24 cellular contexts compared by ENCODE assay signal in the genomic region with DNA sequence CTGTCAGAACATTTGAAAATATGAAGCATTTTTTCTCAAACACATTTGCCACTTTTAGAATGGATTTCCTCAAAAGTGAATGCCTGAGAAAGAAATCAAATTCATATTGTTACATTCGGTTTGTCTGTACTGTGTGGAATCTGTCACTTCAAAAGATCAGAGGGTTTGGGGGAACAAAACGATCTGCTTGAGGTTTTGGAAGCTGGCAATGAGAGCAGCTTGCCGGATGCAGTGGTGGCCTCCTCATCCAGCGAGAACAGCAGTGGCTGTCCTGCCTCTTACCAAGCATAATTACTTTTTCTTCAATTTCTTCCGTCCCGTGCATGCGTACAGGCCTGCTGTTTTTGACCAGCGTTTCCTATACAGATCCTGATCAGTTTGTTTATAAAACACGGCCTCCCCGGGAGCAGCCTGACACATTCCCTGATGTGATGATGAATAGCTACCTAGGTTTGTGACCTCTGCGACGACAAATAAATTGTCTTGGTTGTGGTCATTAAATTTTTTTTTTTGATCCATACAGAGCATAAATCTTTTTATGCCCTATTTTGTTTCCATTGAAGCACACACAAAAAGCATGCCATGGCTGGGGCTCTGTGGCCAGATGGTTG. TPM values are rescaled to one million over a fixed set of nuclear protein-coding genes. Genes with fewer than 3 reads are reported as not detected.
DNase-seq lines count a peak whose midpoint lies in the region; ATAC-seq and TF ChIP-seq lines count a peak whose summit lies in the region.
"Had no signal": no experiment of that assay in that cellular context is flagged by ENCODE, and none has a peak within 500 bp of the region (broad histone marks: within the 10 kb centered on the region; RNA-seq: fewer than 3 reads in every experiment).

No MANE protein-coding gene starts in this region.

- peak in 4 of 6 experiments; percentile 5 to 66 (median 50) for DNase-seq in stimulated activated naive CD4-positive, alpha-beta T cell (lab: John Stamatoyannopoulos, UW)
- no peak for DNase-seq in stimulated activated naive CD4-positive, alpha-beta T cell treated with Interleukin-2 at 50 U/mL for 16 hours (lab: John Stamatoyannopoulos, UW)
- DNase-seq in NCI-H2227 treated with DMSO at 0.1 percent for 48 hours (lab: John Stamatoyannopoulos, UW) (peak; percentile 65), NCI-H1694 (lab: John Stamatoyannopoulos, UW) (no peak), natural killer cell (no peak)
- no peak for DNase-seq in activated naive CD8-positive, alpha-beta T cell treated with anti-CD3 and anti-CD28 coated beads, Interleukin-2, amount 10 ng/mL, durations not matched to agents 7 days and 5 days
- DNase-seq: amniotic stem cell; effector memory CD4-positive, alpha-beta T cell; MG63; NCI-H510A; pancreas; PC-3; Right ventricle myocardium superior; stimulated activated CD4-positive, alpha-beta T cell treated with anti-CD3 and anti-CD28 coated beads, Interleukin-2, amount 100 ng/mL, for 48 hours; T1000; thyroid gland had no signal

- peak overlapping the region; percentile 26 for H3K4me3 Mint-ChIP-seq in activated naive CD8-positive, alpha-beta T cell treated with anti-CD3 and anti-CD28 coated beads, Interleukin-2, amount 10 ng/mL, durations not matched to agents 7 days and 5 days
- no peak overlapping the region for H3K4me3 Mint-ChIP-seq in natural killer cell
- H3K4me3 Mint-ChIP-seq: IgD-negative memory B cell; natural killer cell treated with Interleukin-12 subunit alpha and Interleukin-12 subunit beta and Interleukin-15 and Interleukin-18, amount 100 ng/mL, for 72 hours; stimulated activated memory B cell treated with anti-CD40 and anti-IgM and Interleukin-4, amounts not matched to agents 10 μg/mL and 1 μg/mL and 100 μg/mL, for 72 hours; WTC11 had no signal

- H3K9me3 Mint-ChIP-seq in activated naive CD8-positive, alpha-beta T cell treated with anti-CD3 and anti-CD28 coated beads, Interleukin-2, amount 10 ng/mL, durations not matched to agents 7 days and 5 days: no peaks in the 10 kb centered on the region
- H3K9me3 Mint-ChIP-seq in natural killer cell: no peaks in the 10 kb centered on the region
- H3K9me3 Mint-ChIP-seq: CD8-positive, alpha-beta memory T cell; IgD-negative memory B cell; natural killer cell treated with Interleukin-12 subunit alpha and Interleukin-12 subunit beta and Interleukin-15 and Interleukin-18, amount 100 ng/mL, for 72 hours; stimulated activated memory B cell treated with anti-CD40 and anti-IgM and Interleukin-4, amounts not matched to agents 10 μg/mL and 1 μg/mL and 100 μg/mL, for 72 hours; WTC11 had no signal

- H3K36me3 Mint-ChIP-seq in activated naive CD8-positive, alpha-beta T cell treated with anti-CD3 and anti-CD28 coated beads, Interleukin-2, amount 10 ng/mL, durations not matched to agents 7 days and 5 days: peaks cover 14% of the 10 kb centered on the region
- peaks cover 26% of the 10 kb centered on the region for H3K36me3 Mint-ChIP-seq in natural killer cell
- H3K36me3 Mint-ChIP-seq: natural killer cell treated with Interleukin-12 subunit alpha and Interleukin-12 subunit beta and Interleukin-15 and Interleukin-18, amount 100 ng/mL, for 72 hours; stimulated activated memory B cell treated with anti-CD40 and anti-IgM and Interleukin-4, amounts not matched to agents 10 μg/mL and 1 μg/mL and 100 μg/mL, for 72 hours had no signal

- ATAC-seq in activated naive CD8-positive, alpha-beta T cell treated with anti-CD3 and anti-CD28 coated beads, Interleukin-2, amount 10 ng/mL, durations not matched to agents 7 days and 5 days (ENCODE audit: low read depth): peak; percentile 93
- ATAC-seq in GM18498 (IDR thresholded peaks at IDR 0.05; ENCODE audit: unreplicated experiment) (no peak), natural killer cell (no peak)
- ATAC-seq: esophagus mucosa; HCT116; natural killer cell treated with Interleukin-12 subunit alpha and Interleukin-12 subunit beta and Interleukin-15 and Interleukin-18, amount 100 ng/mL, for 72 hours; pancreas; PC-3; stimulated activated memory B cell treated with anti-CD40 and anti-IgM and Interleukin-4, amounts not matched to agents 10 μg/mL and 1 μg/mL and 100 μg/mL, for 72 hours; WTC11 had no signal

- no peaks in the 10 kb centered on the region for H3K27me3 Mint-ChIP-seq in activated naive CD8-positive, alpha-beta T cell treated with anti-CD3 and anti-CD28 coated beads, Interleukin-2, amount 10 ng/mL, durations not matched to agents 7 days and 5 days
- H3K27me3 Mint-ChIP-seq in natural killer cell (ENCODE audit: low read depth in 2 of 2): no peaks in the 10 kb centered on the region
- H3K27me3 Mint-ChIP-seq: CD8-positive, alpha-beta memory T cell; natural killer cell treated with Interleukin-12 subunit alpha and Interleukin-12 subunit beta and Interleukin-15 and Interleukin-18, amount 100 ng/mL, for 72 hours; stimulated activated memory B cell treated with anti-CD40 and anti-IgM and Interleukin-4, amounts not matched to agents 10 μg/mL and 1 μg/mL and 100 μg/mL, for 72 hours had no signal

- H3K27ac Mint-ChIP-seq in activated naive CD8-positive, alpha-beta T cell treated with anti-CD3 and anti-CD28 coated beads, Interleukin-2, amount 10 ng/mL, durations not matched to agents 7 days and 5 days: peak overlapping the region; percentile 69
- H3K27ac Mint-ChIP-seq in natural killer cell: no peak overlapping the region
- H3K27ac Mint-ChIP-seq: IgD-negative memory B cell; natural killer cell treated with Interleukin-12 subunit alpha and Interleukin-12 subunit beta and Interleukin-15 and Interleukin-18, amount 100 ng/mL, for 72 hours; stimulated activated memory B cell treated with anti-CD40 and anti-IgM and Interleukin-4, amounts not matched to agents 10 μg/mL and 1 μg/mL and 100 μg/mL, for 72 hours; WTC11 had no signal

- POLR2A ChIA-PET in activated naive CD8-positive, alpha-beta T cell treated with anti-CD3 and anti-CD28 coated beads, Interleukin-2, amount 10 ng/mL, durations not matched to agents 7 days and 5 days (lab: Charles Lee): interaction anchor here (0.9 to 2.7 kb wide), 3 partner anchors 9 to 12 kb away, joined by 3 to 7 read pairs (median 4); no protein-coding TSS in a partner anchor

- peaks cover 19% of the 10 kb centered on the region for H3K4me1 Mint-ChIP-seq in activated naive CD8-positive, alpha-beta T cell treated with anti-CD3 and anti-CD28 coated beads, Interleukin-2, amount 10 ng/mL, durations not matched to agents 7 days and 5 days
- no peaks in the 10 kb centered on the region for H3K4me1 Mint-ChIP-seq in natural killer cell
- H3K4me1 Mint-ChIP-seq: IgD-negative memory B cell; stimulated activated memory B cell treated with anti-CD40 and anti-IgM and Interleukin-4, amounts not matched to agents 10 μg/mL and 1 μg/mL and 100 μg/mL, for 72 hours; WTC11 had no signal

- no peak for TF ChIP-seq CTCF in natural killer cell (IDR thresholded peaks at IDR 0.05)

- intact Hi-C loops in natural killer cell (cut with micrococcal nuclease): no loop called here

RNA-seq across cellular contexts. Expression of a gene that starts 45.2 kb away (rescaled TPM):
- 10 to 100 TPM; 22.8 to 26.8 TPM for total RNA-seq in activated naive CD8-positive, alpha-beta T cell treated with anti-CD3 and anti-CD28 coated beads, Interleukin-2, amount 10 ng/mL, durations not matched to agents 7 days and 5 days
- total RNA-seq in natural killer cell: 10 to 100 TPM; 34.0 to 52.8 (median 38.3) TPM

Comparison
In these comparisons a context has a peak if more than half of its experiments do, and no peak if none do; other contexts are left out.
1. DNase-seq: peak in stimulated activated naive CD4-positive, alpha-beta T cell (4 of 6) and NCI-H2227 treated with DMSO at 0.1 percent for 48 hours (single experiment); none in stimulated activated naive CD4-positive, alpha-beta T cell treated with Interleukin-2 at 50 U/mL for 16 hours (single experiment), activated naive CD8-positive, alpha-beta T cell treated with anti-CD3 and anti-CD28 coated beads, Interleukin-2, amount 10 ng/mL, durations not matched to agents 7 days and 5 days (single experiment), NCI-H1694 (single experiment) and natural killer cell (single experiment).